ENCODE assay signal across 23 cellular contexts in genomic region chr5:91130759-91131158, GRCh38.
DNase-seq lines count a peak whose midpoint lies in the region; ATAC-seq and TF ChIP-seq lines count a peak whose summit lies in the region.
"Had no signal": no experiment of that assay in that cellular context is flagged by ENCODE, and none has a peak within 500 bp of the region (broad histone marks: within the 10 kb centered on the region; RNA-seq: fewer than 3 reads in every experiment).

No MANE protein-coding gene starts in this region.

- H3K36me3 ChIP-seq in HEK293 (ENCODE audit: control insufficient read depth in 2 of 2, insufficient read depth in 1 of 2, low read length in 2 of 2): no peaks in the 10 kb centered on the region
- H3K36me3 ChIP-seq: BE2C, BLaER1 had no signal

- peaks cover 32% of the 10 kb centered on the region for H3K27me3 Mint-ChIP-seq in activated CD4-positive, alpha-beta T cell treated with anti-CD3 and anti-CD28 coated beads, Interleukin-2, amount 10 ng/mL, durations not matched to agents 24 days and 14 days

- TF ChIP-seq CTCF in HEK293 (tag by site-specific recombination; IDR thresholded peaks at IDR 0.05): no peak

- POLR2A ChIA-PET in HEK293 (lab: Yijun Ruan, JAX): no interaction called here

- ATAC-seq in HG03521 (IDR thresholded peaks at IDR 0.05; ENCODE audit: unreplicated experiment): no peak
- ATAC-seq: GM12878 had no signal

- H3K36me3 Mint-ChIP-seq in activated CD4-positive, alpha-beta T cell treated with anti-CD3 and anti-CD28 coated beads, Interleukin-2, amount 10 ng/mL, durations not matched to agents 24 days and 14 days (ENCODE audit: low read depth): no peaks in the 10 kb centered on the region
- H3K36me3 Mint-ChIP-seq: CD4-positive, alpha-beta memory T cell; CD4-positive, CD25-positive, alpha-beta regulatory T cell; CD8-positive, alpha-beta memory T cell had no signal

- H3K4me3 Mint-ChIP-seq in activated CD4-positive, alpha-beta T cell treated with anti-CD3 and anti-CD28 coated beads, Interleukin-2, amount 10 ng/mL, durations not matched to agents 24 days and 14 days: no peak overlapping the region
- H3K4me3 Mint-ChIP-seq: CD14-positive monocyte; CD4-positive, alpha-beta memory T cell; CD4-positive, CD25-positive, alpha-beta regulatory T cell; CD8-positive, alpha-beta memory T cell had no signal

- peaks cover 5% of the 10 kb centered on the region for H3K9me3 Mint-ChIP-seq in activated CD4-positive, alpha-beta T cell treated with anti-CD3 and anti-CD28 coated beads, Interleukin-2, amount 10 ng/mL, durations not matched to agents 24 days and 14 days
- H3K9me3 Mint-ChIP-seq: CD8-positive, alpha-beta memory T cell had no signal

- H3K27ac Mint-ChIP-seq in activated CD4-positive, alpha-beta T cell treated with anti-CD3 and anti-CD28 coated beads, Interleukin-2, amount 10 ng/mL, durations not matched to agents 24 days and 14 days: no peak overlapping the region
- H3K27ac Mint-ChIP-seq: CD14-positive monocyte; CD4-positive, alpha-beta memory T cell; CD4-positive, CD25-positive, alpha-beta regulatory T cell; CD8-positive, alpha-beta memory T cell had no signal

- no peaks in the 10 kb centered on the region for H3K9me3 ChIP-seq in HEK293 (ENCODE audit: control insufficient read depth, insufficient read depth, low read depth, low read length)
- H3K9me3 ChIP-seq: BE2C, BLaER1 had no signal

- peaks cover 9% of the 10 kb centered on the region for H3K4me1 ChIP-seq in HEK293 (ENCODE audit: control insufficient read depth, insufficient read depth, low read length)
- H3K4me1 ChIP-seq: BE2C, BLaER1 had no signal

- intact Hi-C loops in activated CD4-positive, alpha-beta T cell treated with anti-CD3 and anti-CD28 coated beads, Interleukin-2, amount 10 ng/mL, durations not matched to agents 24 days and 14 days (cut with micrococcal nuclease): no loop called here

- H3K27ac ChIP-seq in HEK293 (ENCODE audit: extremely low read depth, low read depth, low read length): no peak overlapping the region
- H3K27ac ChIP-seq: BLaER1 had no signal

- peak; percentile 24 for DNase-seq in activated CD4-positive, alpha-beta T cell treated with anti-CD3 and anti-CD28 coated beads, Interleukin-2, amount 10 ng/mL, durations not matched to agents 24 days and 14 days
- no peak for DNase-seq in activated CD4-positive, alpha-beta T cell treated with anti-CD3 and anti-CD28 coated beads, Interleukin-2, amount 50 U/mL, for 48 hours
- DNase-seq in activated T-cell treated with anti-CD3 and anti-CD28 coated beads, Interleukin-2, amount 50 U/mL, for 48 hours: no peak
- DNase-seq: 8988T; ACHN; BE2C; C1 segment of cervical spinal cord; CD4-positive, alpha-beta memory T cell; CD4-positive, CD25-positive, alpha-beta regulatory T cell; CD8-positive, alpha-beta memory T cell; COR-L47; DMS 273 treated with DMSO at 0.1 percent for 48 hours; DMS153; DMS53; DMS79; DND-41; EL; GDM1 had no signal

- no peak overlapping the region for H3K4me3 ChIP-seq in HEK293 (ENCODE audit: low read depth, low read length)
- H3K4me3 ChIP-seq: BLaER1, GM12878 had no signal

- CTCF ChIA-PET in HEK293 (lab: Yijun Ruan, JAX): no interaction called here

- H3K4me1 Mint-ChIP-seq in activated CD4-positive, alpha-beta T cell treated with anti-CD3 and anti-CD28 coated beads, Interleukin-2, amount 10 ng/mL, durations not matched to agents 24 days and 14 days: peaks cover 2% of the 10 kb centered on the region
- H3K4me1 Mint-ChIP-seq: CD4-positive, alpha-beta memory T cell; CD4-positive, CD25-positive, alpha-beta regulatory T cell; CD8-positive, alpha-beta memory T cell had no signal

TF ChIP-seq in HEK293, 187 proteins besides CTCF, POLR2A, EP300 and RAD21:
- TF ChIP-seq ZNF518A (tag by site-specific recombination; conservative IDR thresholded peaks at IDR 0.05; ENCODE audit: low read depth) (no peak), ZNF488 (tag by site-specific recombination; IDR thresholded peaks at IDR 0.05) (no peak), ZNF146 (tag by site-specific recombination; IDR thresholded peaks at IDR 0.05) (peak; percentile 61; the same call in 1 of the 2 replicates)
- TF ChIP-seq, protein P1, sequence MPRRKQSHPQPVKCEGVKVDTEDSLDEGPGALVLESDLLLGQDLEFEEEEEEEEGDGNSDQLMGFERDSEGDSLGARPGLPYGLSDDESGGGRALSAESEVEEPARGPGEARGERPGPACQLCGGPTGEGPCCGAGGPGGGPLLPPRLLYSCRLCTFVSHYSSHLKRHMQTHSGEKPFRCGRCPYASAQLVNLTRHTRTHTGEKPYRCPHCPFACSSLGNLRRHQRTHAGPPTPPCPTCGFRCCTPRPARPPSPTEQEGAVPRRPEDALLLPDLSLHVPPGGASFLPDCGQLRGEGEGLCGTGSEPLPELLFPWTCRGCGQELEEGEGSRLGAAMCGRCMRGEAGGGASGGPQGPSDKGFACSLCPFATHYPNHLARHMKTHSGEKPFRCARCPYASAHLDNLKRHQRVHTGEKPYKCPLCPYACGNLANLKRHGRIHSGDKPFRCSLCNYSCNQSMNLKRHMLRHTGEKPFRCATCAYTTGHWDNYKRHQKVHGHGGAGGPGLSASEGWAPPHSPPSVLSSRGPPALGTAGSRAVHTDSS (tag by site-specific recombination; IDR thresholded peaks at IDR 0.05): no peak
